In genomic region chr5:153974813-153975163, GRCh38 we compare ENCODE assay signal across 14 cellular contexts.
DNase-seq lines count a peak whose midpoint lies in the region; ATAC-seq and TF ChIP-seq lines count a peak whose summit lies in the region.
"Had no signal": no experiment of that assay in that cellular context is flagged by ENCODE, and none has a peak within 500 bp of the region (broad histone marks: within the 10 kb centered on the region; RNA-seq: fewer than 3 reads in every experiment).

No MANE protein-coding gene starts in this region.

- ATAC-seq in DND-41 (ENCODE audit: insufficient read depth, low read depth) (0 out of 3 replicates have a peak, but pooled peaks have one; percentile 12), GM21390 (IDR thresholded peaks at IDR 0.05; ENCODE audit: unreplicated experiment) (peak; percentile 14), HG03378 (IDR thresholded peaks at IDR 0.05; ENCODE audit: unreplicated experiment) (peak; percentile 14)

- no peak for TF ChIP-seq CTCF in DND-41 (IDR thresholded peaks at IDR 0.05; ENCODE audit: borderline replicate concordance, extremely low read depth, low read length, poor library complexity, severe bottlenecking)
- peak; percentile 17 for TF ChIP-seq CTCF in glutamatergic neuron (IDR thresholded peaks at IDR 0.05; ENCODE audit: partially characterized antibody, unreplicated experiment)
- no peak for TF ChIP-seq CTCF in Calu3 (IDR thresholded peaks at IDR 0.05; ENCODE audit: unreplicated experiment)

- H3K9me3 Mint-ChIP-seq in glutamatergic neuron (ENCODE audit: unreplicated experiment) = peaks cover 2% of the 10 kb centered on the region
- no peaks in the 10 kb centered on the region for H3K9me3 Mint-ChIP-seq in activated T-helper 1 cell treated with anti-CD3 and anti-CD28 coated beads, Interleukin-12 subunit alpha, Interleukin-12 subunit beta, Interleukin-2, Interleukin-4 antibody, amounts not matched to agents 30 ng/mL and 10 ng/mL and 1 ng/mL, durations not matched to agents 14 hours and 24 hours and 36 hours
- no peaks in the 10 kb centered on the region for H3K9me3 Mint-ChIP-seq in Calu3 (ENCODE audit: low read depth, unreplicated experiment)
- H3K9me3 Mint-ChIP-seq: natural killer cell treated with Interleukin-12 subunit alpha and Interleukin-12 subunit beta and Interleukin-15 and Interleukin-18, amount 100 ng/mL, for 72 hours had no signal

- no peaks in the 10 kb centered on the region for H3K36me3 ChIP-seq in DND-41 (ENCODE audit: insufficient read depth, low read length)
- H3K36me3 ChIP-seq: colonic mucosa, HAP-1, upper lobe of left lung had no signal

- H3K27ac ChIP-seq in DND-41 (ENCODE audit: low read length) = no peak overlapping the region
- H3K27ac ChIP-seq: colonic mucosa, upper lobe of left lung had no signal

- DNase-seq in DND-41 (no peak), glutamatergic neuron (no peak), Calu3 (no peak), Ammon's horn (ENCODE audit: low spot score) (no peak), medulla oblongata (ENCODE audit: extremely low spot score) (no peak)
- DNase-seq in activated T-helper 1 cell treated with anti-CD3 and anti-CD28 coated beads, Interleukin-12 subunit alpha, Interleukin-12 subunit beta, Interleukin-2, Interleukin-4 antibody, amounts not matched to agents 30 ng/mL and 10 ng/mL and 1 ng/mL, durations not matched to agents 14 hours and 24 hours and 36 hours (ENCODE audit: low spot score) = no peak
- DNase-seq: amniotic stem cell, colonic mucosa, upper lobe of left lung had no signal

- no peak overlapping the region for H3K4me3 ChIP-seq in DND-41 (ENCODE audit: low read depth in 1 of 2, low read length in 2 of 2)
- H3K4me3 ChIP-seq: colonic mucosa, HAP-1, upper lobe of left lung had no signal

- H3K4me1 ChIP-seq in DND-41 (ENCODE audit: insufficient read depth, low read length) = no peaks in the 10 kb centered on the region; the same call in 1 of the 2 replicates
- H3K4me1 ChIP-seq: colonic mucosa, HAP-1, upper lobe of left lung had no signal

- peaks cover 11% of the 10 kb centered on the region for H3K27me3 ChIP-seq in DND-41 (ENCODE audit: insufficient read depth, low read length, poor library complexity)
- H3K27me3 ChIP-seq: colonic mucosa, upper lobe of left lung had no signal

- H3K4me2 ChIP-seq in DND-41 (ENCODE audit: insufficient read depth, low read length) = peak overlapping the region; percentile 16; the same call in 1 of the 2 replicates

- H2AFZ ChIP-seq in DND-41 (ENCODE audit: low read depth, low read length) = no peak overlapping the region

- H3K27me3 Mint-ChIP-seq in glutamatergic neuron (ENCODE audit: unreplicated experiment) (peaks cover 5% of the 10 kb centered on the region), Calu3 (ENCODE audit: unreplicated experiment) (peaks cover 83% of the 10 kb centered on the region)
- H3K27me3 Mint-ChIP-seq in activated T-helper 1 cell treated with anti-CD3 and anti-CD28 coated beads, Interleukin-12 subunit alpha, Interleukin-12 subunit beta, Interleukin-2, Interleukin-4 antibody, amounts not matched to agents 30 ng/mL and 10 ng/mL and 1 ng/mL, durations not matched to agents 14 hours and 24 hours and 36 hours (ENCODE audit: insufficient read depth) = peaks cover 18% of the 10 kb centered on the region

- no peaks in the 10 kb centered on the region for H3K79me2 ChIP-seq in DND-41 (ENCODE audit: insufficient read depth, low read length)

- H3K36me3 Mint-ChIP-seq in glutamatergic neuron (ENCODE audit: unreplicated experiment) (no peaks in the 10 kb centered on the region), Calu3 (ENCODE audit: insufficient read depth, unreplicated experiment) (no peaks in the 10 kb centered on the region)
- no peaks in the 10 kb centered on the region for H3K36me3 Mint-ChIP-seq in activated T-helper 1 cell treated with anti-CD3 and anti-CD28 coated beads, Interleukin-12 subunit alpha, Interleukin-12 subunit beta, Interleukin-2, Interleukin-4 antibody, amounts not matched to agents 30 ng/mL and 10 ng/mL and 1 ng/mL, durations not matched to agents 14 hours and 24 hours and 36 hours (ENCODE audit: low read depth)
- H3K36me3 Mint-ChIP-seq: natural killer cell treated with Interleukin-12 subunit alpha and Interleukin-12 subunit beta and Interleukin-15 and Interleukin-18, amount 100 ng/mL, for 72 hours had no signal

- H3K4me1 Mint-ChIP-seq in glutamatergic neuron (ENCODE audit: low read depth, unreplicated experiment) (no peaks in the 10 kb centered on the region), Calu3 (ENCODE audit: low read depth, unreplicated experiment) (no peaks in the 10 kb centered on the region)
- H3K4me1 Mint-ChIP-seq in activated T-helper 1 cell treated with anti-CD3 and anti-CD28 coated beads, Interleukin-12 subunit alpha, Interleukin-12 subunit beta, Interleukin-2, Interleukin-4 antibody, amounts not matched to agents 30 ng/mL and 10 ng/mL and 1 ng/mL, durations not matched to agents 14 hours and 24 hours and 36 hours (ENCODE audit: low read depth) = no peaks in the 10 kb centered on the region
- H3K4me1 Mint-ChIP-seq: B cell had no signal

- no peaks in the 10 kb centered on the region for H3K9me3 ChIP-seq in DND-41 (ENCODE audit: insufficient read depth, low read length, severe bottlenecking)
- H3K9me3 ChIP-seq: colonic mucosa, HAP-1, upper lobe of left lung had no signal

- intact Hi-C loops in activated T-helper 1 cell treated with anti-CD3 and anti-CD28 coated beads, Interleukin-12 subunit alpha, Interleukin-12 subunit beta, Interleukin-2, Interleukin-4 antibody, amounts not matched to agents 30 ng/mL and 10 ng/mL and 1 ng/mL, durations not matched to agents 14 hours and 24 hours and 36 hours (cut with micrococcal nuclease) = loop anchor here (1.0 to 2.0 kb wide), 6 partner anchors 64 to 636 kb away; partner anchors contain the start of genes FAM114A2 and MFAP3
- intact Hi-C loops in Calu3 (cut with micrococcal nuclease; ENCODE audit: unreplicated experiment) = loop anchor here (1.0 to 10.0 kb wide), 4 partner anchors 206 to 666 kb away; no protein-coding TSS in a partner anchor

- no peak overlapping the region for H3K9ac ChIP-seq in DND-41 (ENCODE audit: low read depth, low read length)

- BruUV-seq in Calu3 (replicated peaks; lab: Mats Ljungman, UMichigan) = no TSS peak

- no peak overlapping the region for H3K4me3 Mint-ChIP-seq in glutamatergic neuron (ENCODE audit: unreplicated experiment)
- no peak overlapping the region for H3K4me3 Mint-ChIP-seq in activated T-helper 1 cell treated with anti-CD3 and anti-CD28 coated beads, Interleukin-12 subunit alpha, Interleukin-12 subunit beta, Interleukin-2, Interleukin-4 antibody, amounts not matched to agents 30 ng/mL and 10 ng/mL and 1 ng/mL, durations not matched to agents 14 hours and 24 hours and 36 hours
- H3K4me3 Mint-ChIP-seq in Calu3 (ENCODE audit: low read depth, unreplicated experiment) = no peak overlapping the region
- H3K4me3 Mint-ChIP-seq: B cell; natural killer cell treated with Interleukin-12 subunit alpha and Interleukin-12 subunit beta and Interleukin-15 and Interleukin-18, amount 100 ng/mL, for 72 hours had no signal

- H3K27ac Mint-ChIP-seq in glutamatergic neuron (ENCODE audit: unreplicated experiment) (no peak overlapping the region), Calu3 (ENCODE audit: unreplicated experiment) (no peak overlapping the region)
- H3K27ac Mint-ChIP-seq in activated T-helper 1 cell treated with anti-CD3 and anti-CD28 coated beads, Interleukin-12 subunit alpha, Interleukin-12 subunit beta, Interleukin-2, Interleukin-4 antibody, amounts not matched to agents 30 ng/mL and 10 ng/mL and 1 ng/mL, durations not matched to agents 14 hours and 24 hours and 36 hours = no peak overlapping the region
- H3K27ac Mint-ChIP-seq: B cell had no signal

- CTCF ChIA-PET in Calu3 (lab: Charles Lee) = interaction anchor here (0.6 to 1.9 kb wide), 12 partner anchors 10 to 1442 kb away, joined by 3 to 10 read pairs (median 4); no protein-coding TSS in a partner anchor

- peaks cover 6% of the 10 kb centered on the region for H4K20me1 ChIP-seq in DND-41 (ENCODE audit: insufficient read depth, low read length)
